ENCODE assay signal across 8 cellular contexts in genomic region chr3:123660900-123661299, GRCh38.
DNase-seq lines count a peak whose midpoint lies in the region; ATAC-seq and TF ChIP-seq lines count a peak whose summit lies in the region.

No MANE protein-coding gene starts in this region.

- peak overlapping the region; percentile 44 for H3K27ac ChIP-seq in angular gyrus (ENCODE audit: low read depth, low read length)

- peak; percentile 90 for ATAC-seq in left ventricle myocardium superior
- no peak for ATAC-seq in HG03342 (IDR thresholded peaks at IDR 0.05; ENCODE audit: unreplicated experiment)

- TF ChIP-seq CTCF in retinal pigment epithelial cell (conservative IDR thresholded peaks at IDR 0.05; ENCODE audit: low read depth, low read length) (no peak), GM20000 (IDR thresholded peaks at IDR 0.05; ENCODE audit: extremely low read depth, missing control alignments) (no peak)

- intact Hi-C loops in left ventricle myocardium superior (cut with micrococcal nuclease): no loop called here

- peak; percentile 92 for DNase-seq in GM03348 (ENCODE audit: low spot score)
- DNase-seq in left ventricle myocardium superior: peak; percentile 95
- peak; percentile 95 for DNase-seq in retinal pigment epithelial cell (ENCODE audit: low read depth)
- DNase-seq in GM20000 (ENCODE audit: low spot score): no peak
- no peak for DNase-seq in GM19240 (ENCODE audit: insufficient read length, low spot score)
- no peak for DNase-seq in HK-2 (ENCODE audit: unreplicated experiment)

- no peak overlapping the region for H3K4me3 ChIP-seq in retinal pigment epithelial cell (ENCODE audit: low read length)

Comparison
In these comparisons a context has a peak if more than half of its experiments do, and no peak if none do; other contexts are left out.
1. DNase-seq: peak in GM03348 (single experiment), left ventricle myocardium superior (single experiment) and retinal pigment epithelial cell (single experiment); none in GM20000 (single experiment), GM19240 (single experiment) and HK-2 (single experiment).